In the genomic region with DNA sequence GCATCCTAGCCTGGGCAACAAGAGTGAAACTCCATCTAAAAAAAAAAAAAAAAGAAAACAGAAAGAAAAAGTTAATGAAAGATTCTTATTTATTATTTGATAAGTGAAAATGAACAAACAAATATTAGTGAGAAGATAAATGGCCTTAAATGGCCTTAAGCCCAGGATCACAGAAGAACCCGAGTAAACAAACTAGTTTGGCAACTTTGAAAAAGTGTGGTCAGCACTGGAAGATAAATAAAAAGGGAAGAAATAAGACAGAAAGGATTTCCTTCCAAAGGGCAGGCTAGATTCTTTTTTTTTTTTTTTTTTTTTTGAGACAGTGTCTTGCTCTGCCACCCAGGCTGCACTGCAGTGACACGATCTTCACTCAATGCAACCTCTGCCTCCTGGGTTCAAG, we compare ENCODE assay signal across 20 cellular contexts.
"Had no signal": no experiment of that assay in that cellular context is flagged by ENCODE, and none has a peak within 500 bp of the region (broad histone marks: within the 10 kb centered on the region; RNA-seq: fewer than 3 reads in every experiment).

No MANE protein-coding gene starts in this region.

- H3K27ac ChIP-seq: colonic mucosa, esophagus muscularis mucosa, neural progenitor cell, ovary, stomach, upper lobe of left lung had no signal

- FAIRE-seq: endometrium had no signal

- H3K36me3 ChIP-seq: colonic mucosa, esophagus muscularis mucosa, neural progenitor cell, ovary, stomach, upper lobe of left lung had no signal

- H3K4me1 Mint-ChIP-seq: activated CD4-positive, alpha-beta T cell treated with anti-CD3 and anti-CD28 coated beads, Interleukin-2, amount 10 ng/mL, durations not matched to agents 7 days and 5 days; central memory CD8-positive, alpha-beta T cell; naive thymus-derived CD4-positive, alpha-beta T cell had no signal

- H3K27ac Mint-ChIP-seq: activated CD4-positive, alpha-beta T cell treated with anti-CD3 and anti-CD28 coated beads, Interleukin-2, amount 10 ng/mL, durations not matched to agents 7 days and 5 days; activated CD8-positive, alpha-beta T cell treated with anti-CD3 and anti-CD28 coated beads, Interleukin-2, amount 10 ng/mL, durations not matched to agents 7 days and 5 days; activated naive CD4-positive, alpha-beta T cell treated with anti-CD3 and anti-CD28 coated beads for 36 hours; activated T-cell treated with anti-CD3 and anti-CD28 coated beads, Interleukin-2, amount 50 U/mL, for 24 hours; brain; naive thymus-derived CD4-positive, alpha-beta T cell; neural progenitor cell had no signal

- H3K9me3 ChIP-seq: colonic mucosa, esophagus muscularis mucosa, ovary, stomach, upper lobe of left lung had no signal

- DNase-seq: activated CD4-positive, alpha-beta T cell treated with anti-CD3 and anti-CD28 coated beads, Interleukin-2, amount 10 ng/mL, durations not matched to agents 7 days and 5 days; activated CD8-positive, alpha-beta T cell treated with anti-CD3 and anti-CD28 coated beads, Interleukin-2, amount 10 ng/mL, durations not matched to agents 7 days and 5 days; activated naive CD4-positive, alpha-beta T cell treated with anti-CD3 and anti-CD28 coated beads for 36 hours; activated T-cell treated with anti-CD3 and anti-CD28 coated beads, Interleukin-2, amount 50 U/mL, for 24 hours; anterior cingulate cortex; colonic mucosa; mesendoderm; naive thymus-derived CD4-positive, alpha-beta T cell; ovary; stimulated activated CD4-positive, alpha-beta T cell treated with anti-CD3 and anti-CD28 coated beads, Interleukin-4, amount 100 ng/mL, for 1 hour; stomach; T-helper 9 cell; upper lobe of left lung had no signal

- H3K9me3 Mint-ChIP-seq: activated CD4-positive, alpha-beta T cell treated with anti-CD3 and anti-CD28 coated beads, Interleukin-2, amount 10 ng/mL, durations not matched to agents 7 days and 5 days; activated naive CD4-positive, alpha-beta T cell treated with anti-CD3 and anti-CD28 coated beads for 36 hours; activated T-cell treated with anti-CD3 and anti-CD28 coated beads, Interleukin-2, amount 50 U/mL, for 24 hours; brain; central memory CD8-positive, alpha-beta T cell; neural progenitor cell had no signal

- H3K36me3 Mint-ChIP-seq: brain; naive thymus-derived CD4-positive, alpha-beta T cell; neural progenitor cell had no signal

- H3K27me3 Mint-ChIP-seq: activated CD4-positive, alpha-beta T cell treated with anti-CD3 and anti-CD28 coated beads, Interleukin-2, amount 10 ng/mL, durations not matched to agents 7 days and 5 days; activated T-cell treated with anti-CD3 and anti-CD28 coated beads, Interleukin-2, amount 50 U/mL, for 24 hours; brain; central memory CD8-positive, alpha-beta T cell; naive thymus-derived CD4-positive, alpha-beta T cell had no signal

- H3K4me1 ChIP-seq: colonic mucosa, esophagus muscularis mucosa, stomach, upper lobe of left lung had no signal

- ATAC-seq: activated CD8-positive, alpha-beta T cell treated with anti-CD3 and anti-CD28 coated beads, Interleukin-2, amount 10 ng/mL, durations not matched to agents 7 days and 5 days; naive thymus-derived CD4-positive, alpha-beta T cell; sciatic nerve had no signal

- H3K9ac ChIP-seq: neural progenitor cell had no signal

- H3K27me3 ChIP-seq: colonic mucosa, esophagus muscularis mucosa, neural progenitor cell, ovary, stomach, upper lobe of left lung had no signal

- H3K4me2 ChIP-seq: neural progenitor cell, smooth muscle cell had no signal

- H2AFZ ChIP-seq: neural progenitor cell had no signal

- H3K4me3 Mint-ChIP-seq: activated CD4-positive, alpha-beta T cell treated with anti-CD3 and anti-CD28 coated beads, Interleukin-2, amount 10 ng/mL, durations not matched to agents 7 days and 5 days; activated CD8-positive, alpha-beta T cell treated with anti-CD3 and anti-CD28 coated beads, Interleukin-2, amount 10 ng/mL, durations not matched to agents 7 days and 5 days; activated naive CD4-positive, alpha-beta T cell treated with anti-CD3 and anti-CD28 coated beads for 36 hours; activated T-cell treated with anti-CD3 and anti-CD28 coated beads, Interleukin-2, amount 50 U/mL, for 24 hours; brain; central memory CD8-positive, alpha-beta T cell; naive thymus-derived CD4-positive, alpha-beta T cell; neural progenitor cell had no signal

- H3K4me3 ChIP-seq: colonic mucosa, esophagus muscularis mucosa, neural progenitor cell, ovary, smooth muscle cell, stomach, upper lobe of left lung had no signal
